In genomic region chr16:85056211-85056748, GRCh38 we compare ENCODE assay signal across 8 cellular contexts. TPM values are rescaled to one million over a fixed set of nuclear protein-coding genes. Genes with fewer than 3 reads are reported as not detected.
A peak's percentile ranks its signal among the peaks of the same experiment; 100 is the strongest.
DNase-seq lines count a peak whose midpoint lies in the region; ATAC-seq, FAIRE-seq and TF ChIP-seq lines count a peak whose summit lies in the region.

No MANE protein-coding gene starts in this region.

- ATAC-seq in pancreas (peak in 3 of 4 donors; percentile 24 to 73 (median 63)), GM21529 (IDR thresholded peaks at IDR 0.05; ENCODE audit: unreplicated experiment) (no peak), HG03159 (IDR thresholded peaks at IDR 0.05; ENCODE audit: unreplicated experiment) (no peak)

- peaks cover 0 to 39% (median 25%) of the 10 kb centered on the region in 4 donors for H3K4me1 ChIP-seq in Peyer's patch
- peaks cover 0 to 4% (median 0%) of the 10 kb centered on the region in 3 donors for H3K4me1 ChIP-seq in pancreas
- H3K4me1 ChIP-seq in smooth muscle cell (ENCODE audit: low read depth) = peaks cover 7% of the 10 kb centered on the region

- intact Hi-C loops in pancreas (cut with DNase I) = no loop called here

- peak overlapping the region in 2 of 4 donors; percentile 13 to 22 for H3K4me3 ChIP-seq in Peyer's patch
- no peak overlapping the region for H3K4me3 ChIP-seq in pancreas
- no peak overlapping the region for H3K4me3 ChIP-seq in smooth muscle cell

- peaks cover 75% of the 10 kb centered on the region for H4K20me1 ChIP-seq in smooth muscle cell (ENCODE audit: low read depth)

- no peak overlapping the region for H2AFZ ChIP-seq in smooth muscle cell (ENCODE audit: low read depth)

- no peak overlapping the region for H3K4me2 ChIP-seq in smooth muscle cell

- TF ChIP-seq CTCF in Peyer's patch (IDR thresholded peaks at IDR 0.05) (peak in 3 of 6 experiments; percentile 6 to 15 (median 7)), pancreas (IDR thresholded peaks at IDR 0.05) (no peak), smooth muscle cell (IDR thresholded peaks at IDR 0.05; ENCODE audit: borderline replicate concordance, insufficient read depth, poor library complexity, severe bottlenecking) (no peak)

- peaks cover 2% of the 10 kb centered on the region for H3F3A ChIP-seq in smooth muscle cell (ENCODE audit: low read depth)

- H3K9ac ChIP-seq in smooth muscle cell (ENCODE audit: low read depth) = no peak overlapping the region

- peak overlapping the region; percentile 70 to 85 (median 84) for H3K27ac ChIP-seq in Peyer's patch
- peak overlapping the region in 2 of 4 donors; percentile 66 to 69 for H3K27ac ChIP-seq in pancreas
- H3K27ac ChIP-seq in smooth muscle cell (ENCODE audit: low read depth) = no peak overlapping the region

- peak; percentile 52 for DNase-seq in ELF-1 (ENCODE audit: low read depth, low spot score)
- DNase-seq in Peyer's patch = peak in 2 of 3 donors; percentile 28 to 59
- DNase-seq in fibroblast of gingiva (ENCODE audit: low read depth) = peak; percentile 26
- DNase-seq in pancreas = no peak
- no peak for DNase-seq in smooth muscle cell (lab: John Stamatoyannopoulos, UW; ENCODE audit: unreplicated experiment)
- no peak for DNase-seq in stimulated activated CD4-positive, alpha-beta T cell treated with anti-CD3 and anti-CD28 coated beads, Interleukin-4, amount 100 ng/mL, for 24 hours

- FAIRE-seq in pancreas (lab: Jason Lieb, UNC) = no peak

- H3K36me3 ChIP-seq in Peyer's patch (no peaks in the 10 kb centered on the region), pancreas (no peaks in the 10 kb centered on the region), smooth muscle cell (ENCODE audit: low read depth) (no peaks in the 10 kb centered on the region)

- H3K9me3 ChIP-seq in Peyer's patch (no peaks in the 10 kb centered on the region), pancreas (no peaks in the 10 kb centered on the region), smooth muscle cell (replicated peaks; ENCODE audit: low read depth) (no peaks in the 10 kb centered on the region)

- no peaks in the 10 kb centered on the region for H3K27me3 ChIP-seq in Peyer's patch
- H3K27me3 ChIP-seq in pancreas = no peaks in the 10 kb centered on the region
- H3K27me3 ChIP-seq in smooth muscle cell (ENCODE audit: low read depth) = no peaks in the 10 kb centered on the region

- no peak for TF ChIP-seq POLR2A in Peyer's patch (IDR thresholded peaks at IDR 0.05)

- no peaks in the 10 kb centered on the region for H3K79me2 ChIP-seq in smooth muscle cell (ENCODE audit: low read depth)

- WGBS in pancreas, 2 donors = 88 to 93% methylated on average over 16 of the region's 16 CpGs
- WGBS in smooth muscle cell (ENCODE audit: low lambda C conversion rate) = 68% methylated on average over 16 of the region's 16 CpGs

RNA-seq across cellular contexts. Expression of gene KIAA0513, which starts 28.7 kb away (rescaled TPM):
- total RNA-seq in Peyer's patch (10 to 100 TPM; 17.7 to 52.0 (median 23.9) TPM), pancreas (10 to 100 TPM; 11.3 to 22.1 (median 17.0) TPM), smooth muscle cell (3.3 and 11.2 TPM in 2 replicates)
- polyA plus RNA-seq in pancreas (1 to 10 TPM; 3.5 to 7.7 TPM), smooth muscle cell (3.2 and 5.3 TPM in 2 replicates)

RNA-seq across cellular contexts. Expression of gene ZDHHC7, which starts 44.9 kb away (rescaled TPM):
- total RNA-seq in Peyer's patch (10 to 100 TPM; 24.8 to 89.1 (median 69.6) TPM), pancreas (10 to 100 TPM; 10.7 to 28.8 (median 15.6) TPM), smooth muscle cell (35.3 and 39.1 TPM in 2 replicates)
- polyA plus RNA-seq in pancreas (10 to 100 TPM; 17.8 to 22.7 TPM), smooth muscle cell (31.9 and 42.9 TPM in 2 replicates)

RNA-seq across cellular contexts. Expression of gene CIBAR2, which starts 56.0 kb away (rescaled TPM):
- total RNA-seq in Peyer's patch (not detected), pancreas (not detected), smooth muscle cell (not detected in 2 replicates)
- polyA plus RNA-seq in pancreas (under 1 TPM in 1 of 2 donors, not detected in 1; 0.05 TPM), smooth muscle cell (not detected in 2 replicates)

Comparison
In these comparisons a context has a peak if more than half of its experiments do, and no peak if none do; other contexts are left out.
1. DNase-seq: peak in ELF-1 (single experiment), Peyer's patch (2 of 3) and fibroblast of gingiva (single experiment); none in pancreas (0 of 6), smooth muscle cell (single experiment) and stimulated activated CD4-positive, alpha-beta T cell treated with anti-CD3 and anti-CD28 coated beads, Interleukin-4, amount 100 ng/mL, for 24 hours (single experiment).
2. ATAC-seq: peak in pancreas (3 of 4); none in GM21529 (single experiment) and HG03159 (single experiment).